ENCODE assay signal across 8 cellular contexts in genomic region chr1:225813250-225813964, GRCh38. TPM values are rescaled to one million over a fixed set of nuclear protein-coding genes. Genes with fewer than 3 reads are reported as not detected.
DNase-seq lines count a peak whose midpoint lies in the region; ATAC-seq, FAIRE-seq and TF ChIP-seq lines count a peak whose summit lies in the region.

No MANE protein-coding gene starts in this region.

- dilution Hi-C loops in endothelial cell of umbilical vein (cut with MboI; ENCODE audit: extremely low pct_ligation_motif_present, low sequenced_read_pairs) = no loop called here

- no peak overlapping the region for H3K4me2 ChIP-seq in endothelial cell of umbilical vein (ENCODE audit: insufficient read depth, low read length)

- intact Hi-C loops in endothelial cell of umbilical vein (cut with micrococcal nuclease) = no loop called here

- H3K9me3 ChIP-seq in endothelial cell of umbilical vein (replicated peaks; ENCODE audit: control insufficient read depth, insufficient read depth, low read length) (no peaks in the 10 kb centered on the region), neutrophil (no peaks in the 10 kb centered on the region)

- POLR2A ChIA-PET in endothelial cell of umbilical vein (lab: Charles Lee) = no interaction called here
- POLR2A ChIA-PET in GM10248 (lab: Yijun Ruan, JAX) = no interaction called here

- TF ChIP-seq CTCF in endothelial cell of umbilical vein (IDR thresholded peaks at IDR 0.05; ENCODE audit: extremely low read depth in 1 of 2, insufficient read depth in 1 of 2, low read depth in 1 of 2, low read length in 2 of 2) = no peak
- TF ChIP-seq CTCF in neutrophil (IDR thresholded peaks at IDR 0.05) = no peak
- no peak for TF ChIP-seq CTCF in GM10266 (IDR thresholded peaks at IDR 0.05; ENCODE audit: control insufficient read depth, insufficient read depth, low read depth, missing control alignments)
- TF ChIP-seq CTCF in GM10248 (IDR thresholded peaks at IDR 0.05; ENCODE audit: control extremely low read depth, extremely low read depth, low read depth, missing control alignments) = no peak

- BruUV-seq in endothelial cell of umbilical vein (replicated peaks; lab: Mats Ljungman, UMichigan) = no TSS peak

- no peaks in the 10 kb centered on the region for H3K9me1 ChIP-seq in endothelial cell of umbilical vein (replicated peaks; ENCODE audit: control insufficient read depth, extremely low read depth, insufficient read depth, low read length)

- DNase-seq in ELF-1 (ENCODE audit: low read depth, low spot score) (peak; percentile 67), NCI-H510A treated with DMSO at 0.1 percent for 48 hours (lab: John Stamatoyannopoulos, UW) (peak; percentile 87), endothelial cell of umbilical vein (ENCODE audit: low read depth, low spot score) (peak; percentile 25), GM10266 (ENCODE audit: extremely low spot score) (no peak), GM10248 (ENCODE audit: extremely low spot score) (no peak), NCI-H446 treated with DMSO at 0.1 percent for 48 hours (lab: John Stamatoyannopoulos, UW) (no peak)

- H2AFZ ChIP-seq in endothelial cell of umbilical vein (ENCODE audit: low read depth, low read length) = no peak overlapping the region

- H3K36me3 ChIP-seq in endothelial cell of umbilical vein (ENCODE audit: control insufficient read depth in 2 of 2, extremely low read depth in 1 of 2, insufficient read depth in 2 of 2, low read length in 2 of 2) (no peaks in the 10 kb centered on the region), neutrophil (no peaks in the 10 kb centered on the region)

- no peak for ATAC-seq in GM21390 (IDR thresholded peaks at IDR 0.05; ENCODE audit: unreplicated experiment)

- H3K9ac ChIP-seq in endothelial cell of umbilical vein (replicated peaks; ENCODE audit: extremely low read depth, insufficient read depth, low read length) = no peak overlapping the region

- TF ChIP-seq POLR2A in endothelial cell of umbilical vein (IDR thresholded peaks at IDR 0.05; ENCODE audit: low read depth, low read length) = no peak

- no peaks in the 10 kb centered on the region for H3K79me2 ChIP-seq in endothelial cell of umbilical vein (ENCODE audit: control insufficient read depth, insufficient read depth, low read length)

- H3K4me1 ChIP-seq in endothelial cell of umbilical vein (ENCODE audit: control insufficient read depth, extremely low read depth, insufficient read depth, low read length) (peaks cover 15% of the 10 kb centered on the region), neutrophil (ENCODE audit: control insufficient read depth in 1 of 2, insufficient read depth in 1 of 2, low read depth in 1 of 2, low read length in 1 of 2) (peaks cover 29 to 39% of the 10 kb centered on the region in 2 experiments)

- CTCF ChIA-PET in endothelial cell of umbilical vein (lab: Charles Lee) = interaction anchor here (0.9 to 3.8 kb wide), 6 partner anchors 9 to 339 kb away, joined by 3 to 14 read pairs (median 5); partner anchors contain the start of gene SRP9
- CTCF ChIA-PET in GM10248 (lab: Yijun Ruan, JAX) = interaction anchor here (0.9 to 5.7 kb wide), 3 partner anchors 21 to 339 kb away, joined by 3 to 26 read pairs (median 4); partner anchors contain the start of gene SRP9

- peak; percentile 59 for FAIRE-seq in endothelial cell of umbilical vein (lab: Jason Lieb, UNC)

- no peaks in the 10 kb centered on the region for H4K20me1 ChIP-seq in endothelial cell of umbilical vein (replicated peaks; ENCODE audit: control insufficient read depth, extremely low read depth, insufficient read depth, low read length)

- H3K27me3 ChIP-seq in endothelial cell of umbilical vein (ENCODE audit: control insufficient read depth in 2 of 2, insufficient read depth in 2 of 2, low read length in 2 of 2) (no peaks in the 10 kb centered on the region), neutrophil (no peaks in the 10 kb centered on the region)

- H3K27ac ChIP-seq in endothelial cell of umbilical vein (ENCODE audit: insufficient read depth, low read depth, low read length) (no peak overlapping the region), neutrophil (peak overlapping the region; percentile 37)

- H3K4me3 ChIP-seq in endothelial cell of umbilical vein (replicated peaks in 1 of 3; ENCODE audit: insufficient read depth in 1 of 3, low read depth in 1 of 3, low read length in 3 of 3) (no peak overlapping the region), neutrophil (ENCODE audit: low read depth in 1 of 2, low read length in 1 of 2) (peak overlapping the region; percentile 19 to 23)

TF ChIP-seq in endothelial cell of umbilical vein, 7 proteins besides CTCF, POLR2A, EP300 and RAD21:
- TF ChIP-seq GATA2 (IDR thresholded peaks at IDR 0.05; ENCODE audit: insufficient read depth, insufficient read length, low read depth, low read length) (no peak), EZH2 (IDR thresholded peaks at IDR 0.05; ENCODE audit: borderline replicate concordance, low read depth, low read length, severe bottlenecking) (no peak), JUN (IDR thresholded peaks at IDR 0.05; ENCODE audit: borderline replicate concordance, insufficient read depth, insufficient read length, low read depth) (no peak), MYC (IDR thresholded peaks at IDR 0.05; ENCODE audit: low read depth, low read length) (no peak), FOS (IDR thresholded peaks at IDR 0.05; ENCODE audit: borderline replicate concordance, insufficient read depth, low read length) (no peak), POLR2AphosphoS5 (IDR thresholded peaks at IDR 0.05; ENCODE audit: insufficient read depth, low read depth, low read length) (no peak)
- TF ChIP-seq, protein P1, sequence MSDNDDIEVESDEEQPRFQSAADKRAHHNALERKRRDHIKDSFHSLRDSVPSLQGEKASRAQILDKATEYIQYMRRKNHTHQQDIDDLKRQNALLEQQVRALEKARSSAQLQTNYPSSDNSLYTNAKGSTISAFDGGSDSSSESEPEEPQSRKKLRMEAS (IDR thresholded peaks at IDR 0.05; ENCODE audit: insufficient read depth, insufficient read length) = no peak
TF ChIP-seq in endothelial cell of umbilical vein: peak in this region for 0.

RNA-seq across cellular contexts. Expression of gene EPHX1, which starts 3.5 kb away (rescaled TPM):
- 19.1 and 23.7 TPM in 2 replicates for total RNA-seq in endothelial cell of umbilical vein
- 23.2 and 25.2 TPM in 2 replicates for polyA plus RNA-seq in endothelial cell of umbilical vein
- 22.0 and 24.0 TPM in 2 replicates for polyA plus RNA-seq in endothelial cell of umbilical vein (2011; cell fraction: cytosol; rRNA removed)
- 16.8 and 20.8 TPM in 2 replicates for polyA plus RNA-seq in endothelial cell of umbilical vein (2011; cell fraction: nucleus; rRNA removed)
- 42.8 and 47.5 TPM in 2 replicates for polyA plus RNA-seq in endothelial cell of umbilical vein (2012)
- 15.1 and 28.6 TPM in 2 replicates for polyA minus RNA-seq in endothelial cell of umbilical vein
- polyA minus RNA-seq in endothelial cell of umbilical vein (2011; cell fraction: cytosol; rRNA and poly(A)+ RNA removed) = 10.5 TPM
- polyA minus RNA-seq in endothelial cell of umbilical vein (2011; cell fraction: nucleus; rRNA and poly(A)+ RNA removed) = 9.9 and 10.0 TPM in 2 replicates

RNA-seq across cellular contexts. Expression of gene SRP9, which starts 35.8 kb away (rescaled TPM):
- 283 and 292 TPM in 2 replicates for total RNA-seq in endothelial cell of umbilical vein
- 217 and 384 TPM in 2 replicates for polyA plus RNA-seq in endothelial cell of umbilical vein
- polyA plus RNA-seq in endothelial cell of umbilical vein (2011; cell fraction: cytosol; rRNA removed) = 269 and 348 TPM in 2 replicates
- polyA plus RNA-seq in endothelial cell of umbilical vein (2011; cell fraction: nucleus; rRNA removed) = 109 and 191 TPM in 2 replicates
- 251 and 296 TPM in 2 replicates for polyA plus RNA-seq in endothelial cell of umbilical vein (2012)
- 152 and 194 TPM in 2 replicates for polyA minus RNA-seq in endothelial cell of umbilical vein
- 103 TPM for polyA minus RNA-seq in endothelial cell of umbilical vein (2011; cell fraction: cytosol; rRNA and poly(A)+ RNA removed)
- 32.3 and 44.7 TPM in 2 replicates for polyA minus RNA-seq in endothelial cell of umbilical vein (2011; cell fraction: nucleus; rRNA and poly(A)+ RNA removed)

Comparison
In these comparisons a context has a peak if more than half of its experiments do, and no peak if none do; other contexts are left out.
1. DNase-seq: peak in ELF-1 (single experiment), NCI-H510A treated with DMSO at 0.1 percent for 48 hours (single experiment) and endothelial cell of umbilical vein (single experiment); none in GM10266 (single experiment), GM10248 (single experiment) and NCI-H446 treated with DMSO at 0.1 percent for 48 hours (single experiment).
2. H3K4me3 ChIP-seq: peak in neutrophil (2 of 2); none in endothelial cell of umbilical vein (0 of 3).